ENCODE assay signal across 28 cellular contexts in the genomic region with DNA sequence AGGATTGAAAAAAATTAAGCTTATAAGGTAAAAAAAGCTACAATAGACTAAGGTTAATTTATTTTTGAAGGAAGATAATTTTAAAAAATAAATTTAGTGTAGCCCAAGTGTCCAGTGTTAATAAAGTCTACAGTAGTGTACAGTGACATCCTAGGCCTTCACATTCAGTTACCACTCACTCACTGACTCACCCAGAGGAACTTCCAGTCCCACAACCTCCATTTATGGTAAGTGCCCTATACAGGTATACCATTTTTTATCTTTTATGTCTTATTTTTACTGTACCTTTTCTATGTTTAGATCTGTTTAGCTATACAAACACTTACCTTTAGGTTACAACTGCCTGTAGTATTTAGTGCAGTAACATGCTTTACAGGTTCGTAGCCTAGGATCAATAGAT.
A peak's percentile ranks its signal among the peaks of the same experiment; 100 is the strongest.
DNase-seq lines count a peak whose midpoint lies in the region; ATAC-seq, FAIRE-seq and TF ChIP-seq lines count a peak whose summit lies in the region.
"Had no signal": no experiment of that assay in that cellular context is flagged by ENCODE, and none has a peak within 500 bp of the region (broad histone marks: within the 10 kb centered on the region; RNA-seq: fewer than 3 reads in every experiment).

No MANE protein-coding gene starts in this region.

- DNase-seq in PC-3 (peak; percentile 19), astrocyte (ENCODE audit: low read depth) (no peak), epithelial cell of esophagus (ENCODE audit: low read depth) (peak; percentile 57), smooth muscle cell (lab: John Stamatoyannopoulos, UW; ENCODE audit: unreplicated experiment) (no peak), MV-4-11 (lab: John Stamatoyannopoulos, UW) (no peak), testis (no peak)
- DNase-seq: 8988T; ACHN; BE2C; C1 segment of cervical spinal cord; CD4-positive, alpha-beta memory T cell; CD4-positive, CD25-positive, alpha-beta regulatory T cell; CD8-positive, alpha-beta memory T cell; COR-L47; DMS 273 treated with DMSO at 0.1 percent for 48 hours; DMS153; DMS53; DMS79; DND-41; EL; GDM1 had no signal

- no peak for TF ChIP-seq POLR2A in testis (IDR thresholded peaks at IDR 0.05)

- H3K4me3 Mint-ChIP-seq in astrocyte (ENCODE audit: unreplicated experiment): no peak overlapping the region
- H3K4me3 Mint-ChIP-seq: CD14-positive monocyte; CD4-positive, alpha-beta memory T cell; CD4-positive, CD25-positive, alpha-beta regulatory T cell; CD8-positive, alpha-beta memory T cell had no signal

- H3F3A ChIP-seq in PC-3 (ENCODE audit: low read length, unreplicated experiment): no peaks in the 10 kb centered on the region
- H3F3A ChIP-seq in smooth muscle cell (ENCODE audit: low read depth): no peaks in the 10 kb centered on the region

- no peak for ATAC-seq in PC-3
- no peak for ATAC-seq in GM21367 (IDR thresholded peaks at IDR 0.05; ENCODE audit: unreplicated experiment)
- ATAC-seq: GM12878 had no signal

- no peak overlapping the region for H2AFZ ChIP-seq in PC-3 (ENCODE audit: low read length)
- H2AFZ ChIP-seq in astrocyte (ENCODE audit: low read depth, low read length): no peak overlapping the region
- no peak overlapping the region for H2AFZ ChIP-seq in smooth muscle cell (ENCODE audit: low read depth)

- H3K9ac ChIP-seq in PC-3 (ENCODE audit: low read length) (no peak overlapping the region), astrocyte (ENCODE audit: low read length) (no peak overlapping the region), smooth muscle cell (ENCODE audit: low read depth) (peak overlapping the region; percentile 36)
- H3K9ac ChIP-seq: BLaER1 had no signal

- TF ChIP-seq CTCF in PC-3 (conservative IDR thresholded peaks at IDR 0.05; ENCODE audit: low read depth, low read length) (no peak), astrocyte (IDR thresholded peaks at IDR 0.05; ENCODE audit: insufficient read depth, low read depth, low read length) (no peak), epithelial cell of esophagus (IDR thresholded peaks at IDR 0.05; ENCODE audit: insufficient read depth, low read depth, low read length, missing control alignments) (no peak), smooth muscle cell (IDR thresholded peaks at IDR 0.05; ENCODE audit: borderline replicate concordance, insufficient read depth, poor library complexity, severe bottlenecking) (no peak), testis (IDR thresholded peaks at IDR 0.05) (no peak)

- no peaks in the 10 kb centered on the region for H3K9me3 ChIP-seq in PC-3 (ENCODE audit: low read length)
- H3K9me3 ChIP-seq in astrocyte (ENCODE audit: insufficient read depth, low read depth, low read length): no peaks in the 10 kb centered on the region
- H3K9me3 ChIP-seq in smooth muscle cell (replicated peaks; ENCODE audit: low read depth): no peaks in the 10 kb centered on the region
- H3K9me3 ChIP-seq in testis: no peaks in the 10 kb centered on the region
- H3K9me3 ChIP-seq: BE2C, BLaER1 had no signal

- H3K36me3 ChIP-seq in PC-3 (ENCODE audit: low read depth, low read length) (no peaks in the 10 kb centered on the region), astrocyte (ENCODE audit: insufficient read depth, low read length) (no peaks in the 10 kb centered on the region), smooth muscle cell (ENCODE audit: low read depth) (no peaks in the 10 kb centered on the region), testis (ENCODE audit: low read depth, missing control alignments) (no peaks in the 10 kb centered on the region)
- H3K36me3 ChIP-seq: BE2C, BLaER1 had no signal

- peak overlapping the region; percentile 89 for H3K27ac Mint-ChIP-seq in astrocyte (ENCODE audit: unreplicated experiment)
- H3K27ac Mint-ChIP-seq: CD14-positive monocyte; CD4-positive, alpha-beta memory T cell; CD4-positive, CD25-positive, alpha-beta regulatory T cell; CD8-positive, alpha-beta memory T cell had no signal

- H3K4me3 ChIP-seq in PC-3 (ENCODE audit: low read length) (no peak overlapping the region), astrocyte (ENCODE audit: insufficient read depth, low read depth, low read length) (no peak overlapping the region), epithelial cell of esophagus (ENCODE audit: low read length) (no peak overlapping the region), smooth muscle cell (no peak overlapping the region), testis (no peak overlapping the region)
- H3K4me3 ChIP-seq: BLaER1, GM12878 had no signal

- no peak overlapping the region for H3K4me2 ChIP-seq in PC-3 (ENCODE audit: low read length)
- no peak overlapping the region for H3K4me2 ChIP-seq in astrocyte (ENCODE audit: low read length)
- peak overlapping the region; percentile 57 for H3K4me2 ChIP-seq in smooth muscle cell
- H3K4me2 ChIP-seq: BLaER1 had no signal

- H3K9me3 Mint-ChIP-seq in astrocyte (ENCODE audit: unreplicated experiment): no peaks in the 10 kb centered on the region

- intact Hi-C loops in PC-3 (cut with micrococcal nuclease): no loop called here
- intact Hi-C loops in testis (cut with DNase I; ENCODE audit: low total_unique reads): no loop called here

- WGBS in smooth muscle cell (ENCODE audit: low lambda C conversion rate): 96% methylated on average over 1 of the region's 1 CpG
- 96 to 97% methylated on average over 1 of the region's 1 CpG for WGBS in testis, 2 donors

- peaks cover 20% of the 10 kb centered on the region for H3K4me1 Mint-ChIP-seq in astrocyte (ENCODE audit: low read depth, unreplicated experiment)
- H3K4me1 Mint-ChIP-seq: CD4-positive, alpha-beta memory T cell; CD4-positive, CD25-positive, alpha-beta regulatory T cell; CD8-positive, alpha-beta memory T cell had no signal

- POLR2A ChIA-PET in PC-3 (lab: Charles Lee; ENCODE audit: unreplicated experiment): no interaction called here

- H3K27me3 Mint-ChIP-seq in astrocyte (ENCODE audit: low read depth, unreplicated experiment): no peaks in the 10 kb centered on the region
- H3K27me3 Mint-ChIP-seq: CD4-positive, alpha-beta memory T cell; CD4-positive, CD25-positive, alpha-beta regulatory T cell had no signal

- no peak for FAIRE-seq in astrocyte (lab: Jason Lieb, UNC)
- FAIRE-seq: A204.1, GM12878, GM12892, GM18507 had no signal

- no peaks in the 10 kb centered on the region for H4K20me1 ChIP-seq in PC-3 (ENCODE audit: low read length)
- no peaks in the 10 kb centered on the region for H4K20me1 ChIP-seq in astrocyte (ENCODE audit: insufficient read depth, low read length)
- no peaks in the 10 kb centered on the region for H4K20me1 ChIP-seq in smooth muscle cell (ENCODE audit: low read depth)
- H4K20me1 ChIP-seq: BLaER1 had no signal

- BruUV-seq in PC-3 (replicated peaks; lab: Mats Ljungman, UMichigan): no TSS peak

- H3K79me2 ChIP-seq in PC-3 (ENCODE audit: low read length) (no peaks in the 10 kb centered on the region), astrocyte (ENCODE audit: insufficient read depth, low read length) (no peaks in the 10 kb centered on the region), smooth muscle cell (ENCODE audit: low read depth) (no peaks in the 10 kb centered on the region)

- no peak overlapping the region for H3K27ac ChIP-seq in PC-3 (ENCODE audit: low read length)
- no peak overlapping the region for H3K27ac ChIP-seq in astrocyte (ENCODE audit: low read depth, low read length)
- peak overlapping the region; percentile 83 for H3K27ac ChIP-seq in smooth muscle cell (ENCODE audit: low read depth)
- H3K27ac ChIP-seq in testis: no peak overlapping the region
- H3K27ac ChIP-seq: BLaER1 had no signal

- H3K4me1 ChIP-seq in PC-3 (ENCODE audit: insufficient read depth, low read length) (no peaks in the 10 kb centered on the region), astrocyte (ENCODE audit: insufficient read depth, low read length) (no peaks in the 10 kb centered on the region), smooth muscle cell (ENCODE audit: low read depth) (peaks cover 9% of the 10 kb centered on the region), testis (no peaks in the 10 kb centered on the region)
- H3K4me1 ChIP-seq: BE2C, BLaER1 had no signal

- H3K27me3 ChIP-seq in PC-3 (ENCODE audit: low read length) (no peaks in the 10 kb centered on the region), astrocyte (ENCODE audit: insufficient read depth, low read length) (no peaks in the 10 kb centered on the region), smooth muscle cell (ENCODE audit: low read depth) (no peaks in the 10 kb centered on the region), testis (no peaks in the 10 kb centered on the region)
- H3K27me3 ChIP-seq: BE2C, BLaER1 had no signal

- CTCF ChIA-PET in PC-3 (lab: Charles Lee): no interaction called here

- no peaks in the 10 kb centered on the region for H3K9me2 ChIP-seq in PC-3 (replicated peaks; ENCODE audit: low read length)

- H3K36me3 Mint-ChIP-seq in astrocyte (ENCODE audit: low read depth, unreplicated experiment): no peaks in the 10 kb centered on the region
- H3K36me3 Mint-ChIP-seq: CD14-positive monocyte; CD4-positive, alpha-beta memory T cell; CD4-positive, CD25-positive, alpha-beta regulatory T cell; CD8-positive, alpha-beta memory T cell had no signal

Comparison
In these comparisons a context has a peak if more than half of its experiments do, and no peak if none do; other contexts are left out.
1. DNase-seq: peak in PC-3 (single experiment) and epithelial cell of esophagus (single experiment); none in astrocyte (single experiment), smooth muscle cell (single experiment), MV-4-11 (single experiment) and testis (single experiment).